8 cellular contexts compared by ENCODE assay signal in genomic region chr3:45687828-45688193, GRCh38. TPM values are rescaled to one million over a fixed set of nuclear protein-coding genes. Genes with fewer than 3 reads are reported as not detected.
DNase-seq lines count a peak whose midpoint lies in the region; ATAC-seq and TF ChIP-seq lines count a peak whose summit lies in the region.

No MANE protein-coding gene starts in this region.

- peaks cover 35% of the 10 kb centered on the region for H3K79me2 ChIP-seq in SU-DHL-6 (ENCODE audit: insufficient read depth, low read length)

- H3K36me3 ChIP-seq in SU-DHL-6 (ENCODE audit: low read length): no peaks in the 10 kb centered on the region
- peaks cover 0 to 4% (median 0%) of the 10 kb centered on the region in 4 donors for H3K36me3 ChIP-seq in stomach

- peak overlapping the region; percentile 48 for H3K27ac Mint-ChIP-seq in activated CD4-positive, alpha-beta T cell treated with anti-CD3 and anti-CD28 coated beads for 36 hours

- peaks cover 2% of the 10 kb centered on the region for H3K27me3 Mint-ChIP-seq in activated CD4-positive, alpha-beta T cell treated with anti-CD3 and anti-CD28 coated beads for 36 hours

- intact Hi-C loops in activated CD4-positive, alpha-beta T cell treated with anti-CD3 and anti-CD28 coated beads for 36 hours (cut with DNase I, micrococcal nuclease): loop anchor here in 1 of 2 experiments (5.0 to 10.0 kb wide), 4 partner anchors 607 to 1474 kb away; partner anchors contain the start of genes CCDC12, NBEAL2, SETD2 and ZNF445
- intact Hi-C loops in stomach (cut with DNase I; ENCODE audit: low total_unique reads): no loop called here

- TF ChIP-seq EP300 in stomach (IDR thresholded peaks at IDR 0.05): no peak

- H3K4me3 ChIP-seq in SU-DHL-6 (ENCODE audit: insufficient read depth, low read length, poor library complexity, severe bottlenecking) (peak overlapping the region; percentile 65), fibroblast of the aortic adventitia (ENCODE audit: low read depth, low read length) (peak overlapping the region; percentile 78), stomach (peak overlapping the region; percentile 91 to 94 (median 92))

- H3K27ac ChIP-seq in SU-DHL-6 (ENCODE audit: low read depth, low read length) (no peak overlapping the region), stomach (peak overlapping the region in 3 of 5 donors; percentile 92 to 96 (median 95))

- H3K27me3 ChIP-seq in SU-DHL-6 (ENCODE audit: low read length) (no peaks in the 10 kb centered on the region), stomach (no peaks in the 10 kb centered on the region)

- peak overlapping the region; percentile 85 for H3K4me2 ChIP-seq in SU-DHL-6 (ENCODE audit: low read depth, low read length, poor library complexity, severe bottlenecking)

- no peak for ATAC-seq in activated CD4-positive, alpha-beta T cell treated with anti-CD3 and anti-CD28 coated beads for 36 hours

- 27 to 40% (median 34%) methylated on average over 4 of the region's 4 CpGs for WGBS in stomach, 5 donors

- no peak for TF ChIP-seq POLR2A in stomach (IDR thresholded peaks at IDR 0.05)

- H3K9ac ChIP-seq in SU-DHL-6 (ENCODE audit: low read length): 0 out of 2 replicates have a peak overlapping the region, but pooled peaks have one; percentile 90

- TF ChIP-seq CTCF in SU-DHL-6 (IDR thresholded peaks at IDR 0.05; ENCODE audit: insufficient read depth, low read length, poor library complexity, severe bottlenecking): no peak
- TF ChIP-seq CTCF in fibroblast of the aortic adventitia (IDR thresholded peaks at IDR 0.05; ENCODE audit: insufficient read depth, low read length): no peak
- TF ChIP-seq CTCF in stomach (IDR thresholded peaks at IDR 0.05): no peak

- H3K9me3 ChIP-seq in SU-DHL-6 (ENCODE audit: insufficient read depth, low read length) (no peaks in the 10 kb centered on the region), stomach (peaks cover 0 to 4% (median 0%) of the 10 kb centered on the region in 4 donors)

- peaks cover 35% of the 10 kb centered on the region for H3K4me1 Mint-ChIP-seq in activated CD4-positive, alpha-beta T cell treated with anti-CD3 and anti-CD28 coated beads for 36 hours

- POLR2A ChIA-PET in activated CD4-positive, alpha-beta T cell treated with anti-CD3 and anti-CD28 coated beads for 36 hours (lab: Charles Lee): no interaction called here

- CTCF ChIA-PET in activated CD4-positive, alpha-beta T cell treated with anti-CD3 and anti-CD28 coated beads for 36 hours (lab: Charles Lee): interaction anchor here (3.7 kb wide), 1 partner anchor 28 kb away, joined by 20 read pairs; no protein-coding TSS in a partner anchor

- peaks cover 2% of the 10 kb centered on the region for H3K9me3 Mint-ChIP-seq in activated CD4-positive, alpha-beta T cell treated with anti-CD3 and anti-CD28 coated beads for 36 hours (ENCODE audit: low read depth)

- H2AFZ ChIP-seq in SU-DHL-6 (ENCODE audit: low read depth, low read length, severe bottlenecking): no peak overlapping the region

- peak overlapping the region; percentile 79 for H3K4me3 Mint-ChIP-seq in activated CD4-positive, alpha-beta T cell treated with anti-CD3 and anti-CD28 coated beads for 36 hours

- no peaks in the 10 kb centered on the region for H3K9me2 ChIP-seq in SU-DHL-6 (replicated peaks; ENCODE audit: insufficient read depth, low read length)

- no peaks in the 10 kb centered on the region for H4K20me1 ChIP-seq in SU-DHL-6 (ENCODE audit: low read depth, low read length)

- H3F3A ChIP-seq in SU-DHL-6 (ENCODE audit: insufficient read depth): peaks cover 6% of the 10 kb centered on the region; the same call in 1 of the 2 replicates

- H3K4me1 ChIP-seq in stomach: peaks cover 21 to 43% (median 38%) of the 10 kb centered on the region in 4 donors

- H3K36me3 Mint-ChIP-seq in activated CD4-positive, alpha-beta T cell treated with anti-CD3 and anti-CD28 coated beads for 36 hours (ENCODE audit: low read depth): peaks cover 28% of the 10 kb centered on the region

- DNase-seq in activated CD4-positive, alpha-beta T cell treated with anti-CD3 and anti-CD28 coated beads for 36 hours: no peak
- no peak for DNase-seq in activated CD4-positive, alpha-beta T cell treated with anti-CD3 and anti-CD28 coated beads, Interleukin-2, amount 50 U/mL, for 4 hours
- DNase-seq in fibroblast of the aortic adventitia (ENCODE audit: low read depth): no peak
- DNase-seq in stomach: no peak
- DNase-seq in NCI-H2196 treated with DMSO at 0.1 percent for 48 hours (lab: John Stamatoyannopoulos, UW; ENCODE audit: unreplicated experiment): no peak
- no peak for DNase-seq in EL
- DNase-seq in kidney tubule cell (ENCODE audit: low spot score): no peak

RNA-seq across cellular contexts. Expression of gene SACM1L, which starts 1.4 kb away (rescaled TPM):
- 10 to 100 TPM; 34.2 to 51.8 TPM for total RNA-seq in activated CD4-positive, alpha-beta T cell treated with anti-CD3 and anti-CD28 coated beads for 36 hours
- 18.5 and 30.7 TPM in 2 replicates for total RNA-seq in fibroblast of the aortic adventitia (ENCODE audit: low replicate concordance)
- total RNA-seq in stomach: 100 to 1,000 TPM in 2 of 5 donors, 10 to 100 TPM in 2, 1 to 10 TPM in 1; 9.8 to 118 (median 77.5) TPM
- 10 to 100 TPM; 15.4 to 17.9 (median 17.1) TPM for polyA plus RNA-seq in stomach
